In genomic region chr17:15247891-15248529, GRCh38 we compare ENCODE assay signal across 10 cellular contexts. TPM values are rescaled to one million over a fixed set of nuclear protein-coding genes. Genes with fewer than 3 reads are reported as not detected.
A peak's percentile ranks its signal among the peaks of the same experiment; 100 is the strongest.
DNase-seq lines count a peak whose midpoint lies in the region; ATAC-seq and TF ChIP-seq lines count a peak whose summit lies in the region.
"Had no signal": no experiment of that assay in that cellular context is flagged by ENCODE, and none has a peak within 500 bp of the region (broad histone marks: within the 10 kb centered on the region; RNA-seq: fewer than 3 reads in every experiment).

No MANE protein-coding gene starts in this region.

- DNase-seq in right atrium auricular region (ENCODE audit: low spot score) (peak; percentile 42), Right ventricle myocardium superior (no peak), astrocyte of the cerebellum (ENCODE audit: low read depth) (no peak), iPS-NIHi11 (ENCODE audit: low spot score) (peak; percentile 70)
- DNase-seq in activated CD4-positive, alpha-beta T cell treated with anti-CD3 and anti-CD28 coated beads for 1 hour, result no peak
- DNase-seq: activated T-cell treated with anti-CD3 and anti-CD28 coated beads, Interleukin-2, amount 50 U/mL, for 48 hours; CD8-positive, alpha-beta T cell had no signal

- WGBS in urinary bladder, result 89% methylated on average over 8 of the region's 8 CpGs

- H3K27ac ChIP-seq in right atrium auricular region, result peak overlapping the region; percentile 41 to 46
- H3K27ac ChIP-seq in urinary bladder (ENCODE audit: low read depth), result peak overlapping the region; percentile 28

- H3K36me3 ChIP-seq in right atrium auricular region (peaks cover 66% of the 10 kb centered on the region), urinary bladder (ENCODE audit: insufficient read depth) (no peaks in the 10 kb centered on the region)

- H3K4me3 ChIP-seq in right atrium auricular region, result no peak overlapping the region
- no peak overlapping the region for H3K4me3 ChIP-seq in astrocyte of the cerebellum (ENCODE audit: low read depth, low read length)
- no peak overlapping the region for H3K4me3 ChIP-seq in urinary bladder (ENCODE audit: low read depth, low read length)

- intact Hi-C loops in Right ventricle myocardium superior (cut with DNase I), result no loop called here

- peaks cover 0 to 82% of the 10 kb centered on the region in 2 donors for H3K4me1 ChIP-seq in right atrium auricular region
- H3K4me1 ChIP-seq in urinary bladder (ENCODE audit: insufficient read depth), result peaks cover 7% of the 10 kb centered on the region

- H3K9me3 ChIP-seq in right atrium auricular region, result no peaks in the 10 kb centered on the region

- H3K27me3 ChIP-seq in right atrium auricular region, result no peaks in the 10 kb centered on the region

- TF ChIP-seq CTCF in right atrium auricular region (IDR thresholded peaks at IDR 0.05) (peak in 1 of 2 donors; percentile 30), astrocyte of the cerebellum (IDR thresholded peaks at IDR 0.05; ENCODE audit: low read depth, low read length, missing control alignments) (peak; percentile 64)

- ATAC-seq in Right ventricle myocardium superior (ENCODE audit: poor library complexity), result no peak
- no peak for ATAC-seq in HG02884 (IDR thresholded peaks at IDR 0.05; ENCODE audit: unreplicated experiment)
- no peak for ATAC-seq in HG03159 (IDR thresholded peaks at IDR 0.05; ENCODE audit: unreplicated experiment)
- ATAC-seq: CD8-positive, alpha-beta T cell had no signal

- in situ Hi-C loops in astrocyte of the cerebellum (cut with HindIII; ENCODE audit: low sequenced_read_pairs), result no loop called here

RNA-seq across cellular contexts. Expression of gene PMP22, which starts 17.1 kb away (rescaled TPM):
- total RNA-seq in right atrium auricular region, result 100 to 1,000 TPM; 160 to 164 TPM
- total RNA-seq in Right ventricle myocardium superior, result 183 TPM
- 191 TPM for total RNA-seq in urinary bladder
- polyA plus RNA-seq in urinary bladder, result 314 TPM

Comparison
In these comparisons a context has a peak if more than half of its experiments do, and no peak if none do; other contexts are left out.
1. DNase-seq: peak in right atrium auricular region (single experiment) and iPS-NIHi11 (single experiment); none in Right ventricle myocardium superior (single experiment), astrocyte of the cerebellum (single experiment) and activated CD4-positive, alpha-beta T cell treated with anti-CD3 and anti-CD28 coated beads for 1 hour (single experiment).